24 cellular contexts compared by ENCODE assay signal in genomic region chr6:129200151-129200550, GRCh38.
DNase-seq lines count a peak whose midpoint lies in the region; ATAC-seq, FAIRE-seq and TF ChIP-seq lines count a peak whose summit lies in the region.
"Had no signal": no experiment of that assay in that cellular context is flagged by ENCODE, and none has a peak within 500 bp of the region (broad histone marks: within the 10 kb centered on the region; RNA-seq: fewer than 3 reads in every experiment).

No MANE protein-coding gene starts in this region.

- in situ Hi-C loops in GM13976 (cut with MboI; ENCODE audit: low sequenced_read_pairs, unreplicated experiment): no loop called here

- no peak overlapping the region for H3K4me3 Mint-ChIP-seq in neural progenitor cell
- H3K4me3 Mint-ChIP-seq: B cell; CD4-positive, alpha-beta T cell; CD8-positive, alpha-beta T cell had no signal

- no peaks in the 10 kb centered on the region for H3F3A ChIP-seq in neural progenitor cell (ENCODE audit: low read depth)

- H3K9me3 Mint-ChIP-seq in neural progenitor cell: peaks cover 2% of the 10 kb centered on the region
- H3K9me3 Mint-ChIP-seq: CD4-positive, alpha-beta T cell; CD8-positive, alpha-beta T cell had no signal

- no peak for TF ChIP-seq POLR2A in heart left ventricle (IDR thresholded peaks at IDR 0.05)

- H3K4me3 ChIP-seq in kidney (ENCODE audit: low read length in 2 of 2) (no peak overlapping the region), neural progenitor cell (no peak overlapping the region), heart left ventricle (no peak overlapping the region), left ventricle myocardium inferior (no peak overlapping the region)
- H3K4me3 ChIP-seq: A549; BLaER1 treated with 17β-estradiol and CSF1 and Interleukin-3, amounts not matched to agents 10 nM and 100 nM; GM12878 had no signal

- H3K36me3 ChIP-seq in kidney (ENCODE audit: control insufficient read depth in 1 of 2, insufficient read depth in 2 of 2, low read length in 2 of 2) (no peaks in the 10 kb centered on the region), neural progenitor cell (no peaks in the 10 kb centered on the region), heart left ventricle (peaks cover 0 to 63% (median 10%) of the 10 kb centered on the region in 9 donors), left ventricle myocardium inferior (peaks cover 16% of the 10 kb centered on the region)
- H3K36me3 ChIP-seq: BLaER1 treated with 17β-estradiol and CSF1 and Interleukin-3, amounts not matched to agents 10 nM and 100 nM had no signal

- no peak overlapping the region for H3K27ac Mint-ChIP-seq in neural progenitor cell
- H3K27ac Mint-ChIP-seq: B cell; CD4-positive, alpha-beta T cell; CD8-positive, alpha-beta T cell had no signal

- WGBS in heart left ventricle, 4 donors: 77 to 89% (median 87%) methylated on average over 9 of the region's 9 CpGs

- H3K4me1 ChIP-seq in kidney (ENCODE audit: control insufficient read depth in 1 of 2, insufficient read depth in 1 of 2, low read depth in 1 of 2, low read length in 2 of 2): no peaks in the 10 kb centered on the region
- peaks cover 13% of the 10 kb centered on the region for H3K4me1 ChIP-seq in neural progenitor cell
- H3K4me1 ChIP-seq in heart left ventricle: peaks cover 0 to 21% (median 6%) of the 10 kb centered on the region in 12 donors
- H3K4me1 ChIP-seq in left ventricle myocardium inferior: peaks cover 34% of the 10 kb centered on the region
- H3K4me1 ChIP-seq: A549; BLaER1 treated with 17β-estradiol and CSF1 and Interleukin-3, amounts not matched to agents 10 nM and 100 nM; Caco-2 had no signal

- H4K20me1 ChIP-seq in neural progenitor cell (ENCODE audit: low read depth): no peaks in the 10 kb centered on the region
- H4K20me1 ChIP-seq: BLaER1 treated with 17β-estradiol and CSF1 and Interleukin-3, amounts not matched to agents 10 nM and 100 nM had no signal

- peaks cover 27% of the 10 kb centered on the region for H3K4me1 Mint-ChIP-seq in neural progenitor cell
- H3K4me1 Mint-ChIP-seq: B cell had no signal

- DNase-seq in kidney (no peak), neural progenitor cell (ENCODE audit: low spot score) (no peak), GM13976 (ENCODE audit: low spot score) (no peak), heart left ventricle (no peak), left ventricle myocardium inferior (no peak)
- DNase-seq: 8988T; AML-193; Caco-2; Calu3; CD4-positive, alpha-beta T cell; CD8-positive, alpha-beta T cell; DMS79 treated with DMSO at 0.1 percent for 48 hours; GDM1 had no signal

- H3K27ac ChIP-seq in kidney (ENCODE audit: low read depth in 2 of 2, low read length in 2 of 2) (no peak overlapping the region), neural progenitor cell (no peak overlapping the region), heart left ventricle (no peak overlapping the region), left ventricle myocardium inferior (replicated peaks) (no peak overlapping the region)
- H3K27ac ChIP-seq: A549; BLaER1 treated with 17β-estradiol and CSF1 and Interleukin-3, amounts not matched to agents 10 nM and 100 nM; C4-2B had no signal

- no peaks in the 10 kb centered on the region for H3K36me3 Mint-ChIP-seq in neural progenitor cell
- H3K36me3 Mint-ChIP-seq: CD8-positive, alpha-beta T cell had no signal

- no peak overlapping the region for H3K9ac ChIP-seq in kidney (ENCODE audit: low read length in 2 of 2)
- no peak overlapping the region for H3K9ac ChIP-seq in neural progenitor cell
- H3K9ac ChIP-seq: BLaER1 treated with 17β-estradiol and CSF1 and Interleukin-3, amounts not matched to agents 10 nM and 100 nM had no signal

- H3K27me3 ChIP-seq in neural progenitor cell (no peaks in the 10 kb centered on the region), heart left ventricle (no peaks in the 10 kb centered on the region), left ventricle myocardium inferior (ENCODE audit: low read depth) (no peaks in the 10 kb centered on the region)
- H3K27me3 ChIP-seq: BLaER1 treated with 17β-estradiol and CSF1 and Interleukin-3, amounts not matched to agents 10 nM and 100 nM had no signal

- H3K9me3 ChIP-seq in kidney (ENCODE audit: control insufficient read depth in 1 of 2, low read length in 2 of 2) (no peaks in the 10 kb centered on the region), neural progenitor cell (ENCODE audit: low read depth) (no peaks in the 10 kb centered on the region), heart left ventricle (no peaks in the 10 kb centered on the region), left ventricle myocardium inferior (replicated peaks) (no peaks in the 10 kb centered on the region)
- H3K9me3 ChIP-seq: A549; BLaER1 treated with 17β-estradiol and CSF1 and Interleukin-3, amounts not matched to agents 10 nM and 100 nM; Caco-2 had no signal

- TF ChIP-seq CTCF in kidney (IDR thresholded peaks at IDR 0.05; ENCODE audit: borderline replicate concordance, extremely low read depth, insufficient read depth): no peak
- TF ChIP-seq CTCF in neural progenitor cell (IDR thresholded peaks at IDR 0.05): no peak
- no peak for TF ChIP-seq CTCF in GM13976 (IDR thresholded peaks at IDR 0.05; ENCODE audit: borderline replicate concordance, control extremely low read depth, extremely low read depth, insufficient read depth, missing control alignments)
- no peak for TF ChIP-seq CTCF in heart left ventricle (IDR thresholded peaks at IDR 0.05)
- TF ChIP-seq CTCF in left ventricle myocardium inferior (IDR thresholded peaks at IDR 0.05; ENCODE audit: borderline replicate concordance): no peak

- FAIRE-seq in A204.1 (lab: Jason Lieb, UNC) (peak; percentile 70), G401.6 (lab: Jason Lieb, UNC) (peak; percentile 49), colon (lab: Jason Lieb, UNC) (peak; percentile 84), kidney (lab: Jason Lieb, UNC) (peak; percentile 81)
- FAIRE-seq: A549, D721Med, GM12878, GM12892, GM18507 had no signal

- ATAC-seq in heart left ventricle: no peak
- ATAC-seq: A549; CD8-positive, alpha-beta T cell; GM12878 had no signal

- no peak overlapping the region for H3K4me2 ChIP-seq in neural progenitor cell
- H3K4me2 ChIP-seq: A549; BLaER1 treated with 17β-estradiol and CSF1 and Interleukin-3, amounts not matched to agents 10 nM and 100 nM had no signal

- peaks cover 3% of the 10 kb centered on the region for H3K27me3 Mint-ChIP-seq in neural progenitor cell (ENCODE audit: insufficient read depth, low read depth)
- H3K27me3 Mint-ChIP-seq: B cell had no signal

- H2AFZ ChIP-seq in neural progenitor cell (replicated peaks): no peak overlapping the region

- intact Hi-C loops in kidney (cut with DNase I) (no loop called here), heart left ventricle (cut with DNase I) (no loop called here), left ventricle myocardium inferior (cut with micrococcal nuclease) (no loop called here)

- no peaks in the 10 kb centered on the region for H3K79me2 ChIP-seq in neural progenitor cell (ENCODE audit: low read depth)
